9 cellular contexts compared by ENCODE assay signal in genomic region chr22:41699264-41700104, GRCh38. TPM values are rescaled to one million over a fixed set of nuclear protein-coding genes. Genes with fewer than 3 reads are reported as not detected.
DNase-seq lines count a peak whose midpoint lies in the region; ATAC-seq and TF ChIP-seq lines count a peak whose summit lies in the region.
"Had no signal": no experiment of that assay in that cellular context is flagged by ENCODE, and none has a peak within 500 bp of the region (broad histone marks: within the 10 kb centered on the region; RNA-seq: fewer than 3 reads in every experiment).

Gene MEI1 (plus strand): TSS chr22:41699503. CDS start chr22:41699539, 36 bp downstream.

- CTCF ChIA-PET in mammary epithelial cell (lab: Charles Lee; ENCODE audit: low non-redundant PET) = no interaction called here

- H3K9ac ChIP-seq in mammary epithelial cell (ENCODE audit: insufficient read depth, low read length) = no peak within 1 kb of the TSS

- WGBS in mammary epithelial cell (ENCODE audit: low coverage, missing lambda C conversion rate) = 43% methylated on average over 34 of the region's 69 CpGs

- dilution Hi-C loops in mammary epithelial cell (cut with HindIII; ENCODE audit: low sequenced_read_pairs) = loop anchor here (10.0 kb wide), 1 partner anchor 255 kb away; the partner anchor contains the start of gene SMIM45

- no peaks in the 10 kb centered on the region for H3K9me2 ChIP-seq in DOHH2 (replicated peaks; ENCODE audit: control insufficient read depth, low read length)

- H4K20me1 ChIP-seq in DOHH2 (ENCODE audit: control insufficient read depth, insufficient read depth, low read depth, low read length) (no peaks in the 10 kb centered on the region), mammary epithelial cell (ENCODE audit: insufficient read depth, low read length) (no peaks in the 10 kb centered on the region)

- H3K79me2 ChIP-seq in DOHH2 (ENCODE audit: control insufficient read depth, low read length) (no peaks in the 10 kb centered on the region), mammary epithelial cell (ENCODE audit: insufficient read depth, low read length) (no peaks in the 10 kb centered on the region)

- H3K4me3 ChIP-seq in DOHH2 (ENCODE audit: low read length) = peak within 1 kb of the TSS; percentile 41; the same call in 1 of the 2 replicates
- H3K4me3 ChIP-seq in mammary epithelial cell (replicated peaks in 1 of 3; ENCODE audit: insufficient read depth in 1 of 3, low read depth in 2 of 3, low read length in 3 of 3) = peak within 1 kb of the TSS in 1 of 3 experiments; percentile 15

- no peak within 1 kb of the TSS for H3K27ac Mint-ChIP-seq in HFFc6

- H3K27me3 Mint-ChIP-seq in HFFc6 (ENCODE audit: insufficient read depth) = peaks cover 7% of the 10 kb centered on the region

- H3K27me3 ChIP-seq in DOHH2 (ENCODE audit: control insufficient read depth, low read length) = no peaks in the 10 kb centered on the region
- no peaks in the 10 kb centered on the region for H3K27me3 ChIP-seq in mammary epithelial cell (ENCODE audit: insufficient read depth, low read length)

- H3F3A ChIP-seq in DOHH2 (ENCODE audit: control insufficient read depth, insufficient read depth) = peaks cover 5% of the 10 kb centered on the region

- BruUV-seq in mammary epithelial cell (replicated peaks; lab: Mats Ljungman, UMichigan) = no TSS peak

- H3K9me3 ChIP-seq in DOHH2 (ENCODE audit: control insufficient read depth, insufficient read depth, low read length) (peaks cover 4% of the 10 kb centered on the region; the same call in 1 of the 2 replicates), mammary epithelial cell (replicated peaks; ENCODE audit: insufficient read depth, low read length) (no peaks in the 10 kb centered on the region)

- H3K4me3 Mint-ChIP-seq in HFFc6 = no peak within 1 kb of the TSS

- H3K36me3 Mint-ChIP-seq in HFFc6 (ENCODE audit: low read depth) = no peaks in the 10 kb centered on the region

- peak; percentile 72 for ATAC-seq in left lobe of liver
- no peak for ATAC-seq in GM21786 (IDR thresholded peaks at IDR 0.05; ENCODE audit: unreplicated experiment)
- no peak for ATAC-seq in GM18520 (IDR thresholded peaks at IDR 0.05; ENCODE audit: unreplicated experiment)

- intact Hi-C loops in mammary epithelial cell (cut with micrococcal nuclease) = loop anchor here (5.0 kb wide), 1 partner anchor 103 kb away; the partner anchor contains the start of gene CCDC134

- H3K4me1 ChIP-seq in DOHH2 (ENCODE audit: control insufficient read depth, low read length) (peaks cover 31% of the 10 kb centered on the region), mammary epithelial cell (ENCODE audit: insufficient read depth, low read length) (peaks cover 17% of the 10 kb centered on the region)

- in situ Hi-C loops in mammary epithelial cell (cut with MboI; ENCODE audit: low sequenced_read_pairs in 2 of 2) = loop anchor here (5.0 to 10.0 kb wide), 2 partner anchors 105 to 243 kb away; partner anchors contain the start of gene CCDC134 (in 1 of the 2)

- H3K9me3 Mint-ChIP-seq in HFFc6 = no peaks in the 10 kb centered on the region

- no peak within 1 kb of the TSS for H3K27ac ChIP-seq in DOHH2 (ENCODE audit: low read depth, low read length)
- no peak within 1 kb of the TSS for H3K27ac ChIP-seq in mammary epithelial cell (ENCODE audit: insufficient read depth, low read depth, low read length)

- H3K4me2 ChIP-seq in DOHH2 (ENCODE audit: low read length) = peak within 1 kb of the TSS; percentile 63
- H3K4me2 ChIP-seq in mammary epithelial cell (ENCODE audit: insufficient read depth, low read depth, low read length) = peak within 1 kb of the TSS; percentile 56

- no peaks in the 10 kb centered on the region for H3K36me3 ChIP-seq in DOHH2 (ENCODE audit: control insufficient read depth, low read length)
- no peaks in the 10 kb centered on the region for H3K36me3 ChIP-seq in mammary epithelial cell (ENCODE audit: insufficient read depth, low read length)

- TF ChIP-seq CTCF in DOHH2 (IDR thresholded peaks at IDR 0.05; ENCODE audit: low read depth, low read length, poor library complexity, severe bottlenecking) (no peak), mammary epithelial cell (conservative IDR thresholded peaks at IDR 0.05 in 1 of 2, IDR thresholded peaks at IDR 0.05 in 1 of 2; ENCODE audit: extremely low read depth in 1 of 2, insufficient read depth in 1 of 2, low read depth in 1 of 2, low read length in 2 of 2) (no peak), HFFc6 (IDR thresholded peaks at IDR 0.05) (no peak)

- H2AFZ ChIP-seq in mammary epithelial cell (ENCODE audit: low read depth, low read length) = peak within 1 kb of the TSS; percentile 88

- no peaks in the 10 kb centered on the region for H3K4me1 Mint-ChIP-seq in HFFc6 (ENCODE audit: low read depth)

- DNase-seq in activated CD4-positive, CD25-positive, alpha-beta regulatory T cell treated with anti-CD3 and anti-CD28 coated beads, Interleukin-2, amount 50 U/mL, for 16 hours (ENCODE audit: low read depth, low spot score) = peak; percentile 86
- DNase-seq in mammary epithelial cell (peak; percentile 28), left lobe of liver (ENCODE audit: low spot score) (peak; percentile 88), HFFc6 (no peak)
- DNase-seq in stimulated activated CD4-positive, alpha-beta T cell treated with anti-CD3 and anti-CD28 coated beads, Interleukin-4, amount 100 ng/mL, for 4 hours = peak; percentile 89 to 94

RNA-seq across cellular contexts. Expression of gene MEI1, which starts in this region (rescaled TPM):
- total RNA-seq in mammary epithelial cell = under 1 TPM in 1 of 2 donors, not detected in 1; 0.33 TPM
- polyA plus RNA-seq in mammary epithelial cell = 0.07 TPM
- not detected for polyA minus RNA-seq in mammary epithelial cell
- total RNA-seq in left lobe of liver = 0.53 TPM
- total RNA-seq in HFFc6 (2021; fragmentation: NEBNext Ultra II Directional; extraction: Animal tissue kit (Norgen Biotek cat#: 25700)) = under 1 TPM in 4 of 6 experiments, not detected in 2; 0.24 to 0.53 (median 0.34) TPM
- polyA plus RNA-seq: neural cell had no signal

Comparison
In these comparisons a context has a peak if more than half of its experiments do, and no peak if none do; other contexts are left out.
1. Peak in DNase-seq and H3K4me2 ChIP-seq in mammary epithelial cell; RNA of the gene not detected or under 1 TPM.
2. Peak in DNase-seq and ATAC-seq in left lobe of liver; RNA of the gene not detected or under 1 TPM.